ENCODE assay signal across 17 cellular contexts in the genomic region with DNA sequence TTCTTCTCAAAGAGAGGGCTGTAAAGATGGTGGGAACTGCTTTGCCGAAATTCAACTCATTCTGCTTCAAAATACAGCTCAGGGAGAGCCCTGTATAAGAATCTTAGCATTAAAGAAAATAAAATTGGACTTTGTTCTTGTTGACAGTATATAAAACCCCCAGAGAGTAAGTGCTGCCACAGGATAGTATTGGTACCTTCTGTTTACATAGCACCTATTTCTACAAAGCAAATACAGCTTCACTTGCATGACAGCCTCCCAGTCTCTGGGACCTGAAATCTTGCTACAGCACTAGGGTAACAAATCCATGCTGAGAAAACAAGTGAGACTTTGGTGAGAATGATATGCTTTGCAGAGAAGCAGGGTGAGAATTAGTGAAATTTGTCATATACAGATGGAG.
"Had no signal": no experiment of that assay in that cellular context is flagged by ENCODE, and none has a peak within 500 bp of the region (broad histone marks: within the 10 kb centered on the region; RNA-seq: fewer than 3 reads in every experiment).

No MANE protein-coding gene starts in this region.

- FAIRE-seq: endothelial cell of umbilical vein had no signal

- DNase-seq: effector CD4-positive, alpha-beta T cell; endodermal cell; erythroblast; foreskin keratinocyte; hippocampal formation; kidney glomerular epithelial cell; mammary epithelial cell; naive thymus-derived CD8-positive, alpha-beta T cell; posterior cingulate gyrus; sigmoid colon; stimulated activated CD4-positive, alpha-beta T cell treated with anti-CD3 and anti-CD28 coated beads, Interleukin-12 subunit alpha, Interleukin-12 subunit beta, amount 100 ng/mL, for 4 hours; stimulated activated naive CD4-positive, alpha-beta T cell; stomach; substantia nigra; transverse colon had no signal

- ATAC-seq: foreskin keratinocyte; left lobe of liver; naive thymus-derived CD8-positive, alpha-beta T cell had no signal
